ENCODE assay signal across 25 cellular contexts in genomic region chr19:9161427-9161826, GRCh38. TPM values are rescaled to one million over a fixed set of nuclear protein-coding genes. Genes with fewer than 3 reads are reported as not detected.
DNase-seq lines count a peak whose midpoint lies in the region; ATAC-seq and TF ChIP-seq lines count a peak whose summit lies in the region.
"Had no signal": no experiment of that assay in that cellular context is flagged by ENCODE, and none has a peak within 500 bp of the region (broad histone marks: within the 10 kb centered on the region; RNA-seq: fewer than 3 reads in every experiment).

No MANE protein-coding gene starts in this region.

- H4K20me1 ChIP-seq in PC-9 (ENCODE audit: insufficient read depth): no peaks in the 10 kb centered on the region

- CTCF ChIA-PET in activated CD8-positive, alpha-beta T cell treated with anti-CD3 and anti-CD28 coated beads, Interleukin-2, amount 10 ng/mL, durations not matched to agents 7 days and 5 days (lab: Charles Lee): no interaction called here
- CTCF ChIA-PET in activated CD8-positive, alpha-beta T cell treated with anti-CD3 and anti-CD28 coated beads for 36 hours (lab: Charles Lee): no interaction called here
- CTCF ChIA-PET in PC-9 (lab: Charles Lee): no interaction called here

- no peaks in the 10 kb centered on the region for H3K4me1 ChIP-seq in PC-9 (replicated peaks; ENCODE audit: insufficient read depth)
- H3K4me1 ChIP-seq: BE2C had no signal

- no peak overlapping the region for H3K4me2 ChIP-seq in PC-9
- H3K4me2 ChIP-seq: BLaER1 treated with 17β-estradiol and CSF1 and Interleukin-3, amounts not matched to agents 10 nM and 100 nM had no signal

- H3K27me3 Mint-ChIP-seq in activated CD8-positive, alpha-beta T cell treated with anti-CD3 and anti-CD28 coated beads, Interleukin-2, amount 10 ng/mL, durations not matched to agents 7 days and 5 days (ENCODE audit: low read depth): no peaks in the 10 kb centered on the region
- H3K27me3 Mint-ChIP-seq in activated CD8-positive, alpha-beta T cell treated with anti-CD3 and anti-CD28 coated beads for 36 hours: no peaks in the 10 kb centered on the region
- no peaks in the 10 kb centered on the region for H3K27me3 Mint-ChIP-seq in dendritic cell treated with granulocyte-macrophage colony-stimulating factor and Interleukin-4, amounts not matched to agents 40 ng/mL and 50 ng/mL, for 4 days
- no peaks in the 10 kb centered on the region for H3K27me3 Mint-ChIP-seq in progenitor cell of endocrine pancreas
- H3K27me3 Mint-ChIP-seq in activated T-cell treated with anti-CD3 and anti-CD28 coated beads, Interleukin-2, amount 50 U/mL, for 4 hours (ENCODE audit: low read depth): no peaks in the 10 kb centered on the region
- H3K27me3 Mint-ChIP-seq: CD4-positive, alpha-beta T cell had no signal

- H2AFZ ChIP-seq in PC-9: no peak overlapping the region
- H2AFZ ChIP-seq: GM23248 had no signal

- H3K9me3 Mint-ChIP-seq in activated CD8-positive, alpha-beta T cell treated with anti-CD3 and anti-CD28 coated beads, Interleukin-2, amount 10 ng/mL, durations not matched to agents 7 days and 5 days (ENCODE audit: insufficient read depth): peaks cover 29% of the 10 kb centered on the region
- peaks cover 22% of the 10 kb centered on the region for H3K9me3 Mint-ChIP-seq in activated CD8-positive, alpha-beta T cell treated with anti-CD3 and anti-CD28 coated beads for 36 hours
- peaks cover 58% of the 10 kb centered on the region for H3K9me3 Mint-ChIP-seq in dendritic cell treated with granulocyte-macrophage colony-stimulating factor and Interleukin-4, amounts not matched to agents 40 ng/mL and 50 ng/mL, for 4 days
- H3K9me3 Mint-ChIP-seq in progenitor cell of endocrine pancreas (ENCODE audit: low read depth): peaks cover 37% of the 10 kb centered on the region
- peaks cover 13% of the 10 kb centered on the region for H3K9me3 Mint-ChIP-seq in activated T-cell treated with anti-CD3 and anti-CD28 coated beads, Interleukin-2, amount 50 U/mL, for 4 hours

- no peak overlapping the region for H3K4me3 ChIP-seq in PC-9
- H3K4me3 ChIP-seq: GM12878, GM23248 had no signal

- POLR2A ChIA-PET in activated CD8-positive, alpha-beta T cell treated with anti-CD3 and anti-CD28 coated beads, Interleukin-2, amount 10 ng/mL, durations not matched to agents 7 days and 5 days (lab: Charles Lee): no interaction called here
- POLR2A ChIA-PET in activated CD8-positive, alpha-beta T cell treated with anti-CD3 and anti-CD28 coated beads for 36 hours (lab: Charles Lee): no interaction called here
- POLR2A ChIA-PET in PC-9 (lab: Charles Lee; ENCODE audit: unreplicated experiment): no interaction called here

- no peaks in the 10 kb centered on the region for H3K4me1 Mint-ChIP-seq in activated CD8-positive, alpha-beta T cell treated with anti-CD3 and anti-CD28 coated beads, Interleukin-2, amount 10 ng/mL, durations not matched to agents 7 days and 5 days (ENCODE audit: low read depth)
- H3K4me1 Mint-ChIP-seq in activated CD8-positive, alpha-beta T cell treated with anti-CD3 and anti-CD28 coated beads for 36 hours (ENCODE audit: low read depth): no peaks in the 10 kb centered on the region
- H3K4me1 Mint-ChIP-seq in dendritic cell treated with granulocyte-macrophage colony-stimulating factor and Interleukin-4, amounts not matched to agents 40 ng/mL and 50 ng/mL, for 4 days (ENCODE audit: low read depth): peaks cover 35% of the 10 kb centered on the region
- H3K4me1 Mint-ChIP-seq in progenitor cell of endocrine pancreas (ENCODE audit: low read depth): no peaks in the 10 kb centered on the region
- H3K4me1 Mint-ChIP-seq in activated T-cell treated with anti-CD3 and anti-CD28 coated beads, Interleukin-2, amount 50 U/mL, for 4 hours (ENCODE audit: low read depth): no peaks in the 10 kb centered on the region
- H3K4me1 Mint-ChIP-seq: CD14-positive monocyte had no signal

- H3K9me3 ChIP-seq in PC-9 (ENCODE audit: insufficient read depth, low read depth): peaks cover 66% of the 10 kb centered on the region
- H3K9me3 ChIP-seq: BE2C had no signal

- no peaks in the 10 kb centered on the region for H3K27me3 ChIP-seq in PC-9 (ENCODE audit: insufficient read depth, low read depth)
- H3K27me3 ChIP-seq: BE2C; BLaER1 treated with 17β-estradiol and CSF1 and Interleukin-3, amounts not matched to agents 10 nM and 100 nM had no signal

- intact Hi-C loops in activated CD8-positive, alpha-beta T cell treated with anti-CD3 and anti-CD28 coated beads for 36 hours (cut with micrococcal nuclease): no loop called here
- intact Hi-C loops in PC-9 (cut with micrococcal nuclease; ENCODE audit: unreplicated experiment): no loop called here
- intact Hi-C loops in dendritic cell treated with granulocyte-macrophage colony-stimulating factor and Interleukin-4, amounts not matched to agents 40 ng/mL and 50 ng/mL, for 4 days (cut with micrococcal nuclease): no loop called here

- H3K27ac ChIP-seq in PC-9: no peak overlapping the region
- H3K27ac ChIP-seq: 22Rv1; BLaER1 treated with 17β-estradiol and CSF1 and Interleukin-3, amounts not matched to agents 10 nM and 100 nM; GM23248 had no signal

- H3K9me2 ChIP-seq in PC-9 (ENCODE audit: insufficient read depth): no peaks in the 10 kb centered on the region

- ATAC-seq in activated CD8-positive, alpha-beta T cell treated with anti-CD3 and anti-CD28 coated beads, Interleukin-2, amount 10 ng/mL, durations not matched to agents 7 days and 5 days: no peak
- ATAC-seq in activated CD8-positive, alpha-beta T cell treated with anti-CD3 and anti-CD28 coated beads for 36 hours: no peak
- no peak for ATAC-seq in activated T-cell treated with anti-CD3 and anti-CD28 coated beads, Interleukin-2, amount 50 U/mL, for 4 hours
- ATAC-seq in esophagus mucosa: no peak
- ATAC-seq: GM12878 had no signal

- H3K79me2 ChIP-seq in PC-9 (ENCODE audit: low read depth): no peaks in the 10 kb centered on the region

- no peak overlapping the region for H3K4me3 Mint-ChIP-seq in activated CD8-positive, alpha-beta T cell treated with anti-CD3 and anti-CD28 coated beads, Interleukin-2, amount 10 ng/mL, durations not matched to agents 7 days and 5 days
- H3K4me3 Mint-ChIP-seq in activated CD8-positive, alpha-beta T cell treated with anti-CD3 and anti-CD28 coated beads for 36 hours: no peak overlapping the region
- H3K4me3 Mint-ChIP-seq in dendritic cell treated with granulocyte-macrophage colony-stimulating factor and Interleukin-4, amounts not matched to agents 40 ng/mL and 50 ng/mL, for 4 days: no peak overlapping the region
- H3K4me3 Mint-ChIP-seq in progenitor cell of endocrine pancreas (ENCODE audit: low read depth): no peak overlapping the region
- H3K4me3 Mint-ChIP-seq in activated T-cell treated with anti-CD3 and anti-CD28 coated beads, Interleukin-2, amount 50 U/mL, for 4 hours: no peak overlapping the region
- H3K4me3 Mint-ChIP-seq: CD14-positive monocyte; CD4-positive, alpha-beta T cell; CD8-positive, alpha-beta memory T cell had no signal

- BruUV-seq in PC-9 (replicated peaks; lab: Mats Ljungman, UMichigan): TSS peak; percentile 10

- DNase-seq in activated CD8-positive, alpha-beta T cell treated with anti-CD3 and anti-CD28 coated beads, Interleukin-2, amount 10 ng/mL, durations not matched to agents 7 days and 5 days: peak; percentile 6
- DNase-seq in activated CD8-positive, alpha-beta T cell treated with anti-CD3 and anti-CD28 coated beads for 36 hours: no peak
- DNase-seq in PC-9: no peak
- no peak for DNase-seq in progenitor cell of endocrine pancreas (ENCODE audit: low spot score, unreplicated experiment)
- no peak for DNase-seq in activated T-cell treated with anti-CD3 and anti-CD28 coated beads, Interleukin-2, amount 50 U/mL, for 4 hours
- no peak for DNase-seq in globus pallidus (ENCODE audit: low spot score)
- DNase-seq: ACHN; AML-193; BE2C; CD4-positive, alpha-beta T cell; CD8-positive, alpha-beta memory T cell; DMS 273 treated with DMSO at 0.1 percent for 48 hours; DMS79; EL; GDM1; GM23248; H7; HCEC 1CT had no signal

- peaks cover 95% of the 10 kb centered on the region for H3K36me3 Mint-ChIP-seq in activated CD8-positive, alpha-beta T cell treated with anti-CD3 and anti-CD28 coated beads, Interleukin-2, amount 10 ng/mL, durations not matched to agents 7 days and 5 days (ENCODE audit: low read depth)
- H3K36me3 Mint-ChIP-seq in activated CD8-positive, alpha-beta T cell treated with anti-CD3 and anti-CD28 coated beads for 36 hours (ENCODE audit: low read depth): peaks cover 90% of the 10 kb centered on the region
- peaks cover 100% of the 10 kb centered on the region for H3K36me3 Mint-ChIP-seq in dendritic cell treated with granulocyte-macrophage colony-stimulating factor and Interleukin-4, amounts not matched to agents 40 ng/mL and 50 ng/mL, for 4 days (ENCODE audit: low read depth)
- H3K36me3 Mint-ChIP-seq in progenitor cell of endocrine pancreas (ENCODE audit: insufficient read depth): peaks cover 83% of the 10 kb centered on the region
- peaks cover 77% of the 10 kb centered on the region for H3K36me3 Mint-ChIP-seq in activated T-cell treated with anti-CD3 and anti-CD28 coated beads, Interleukin-2, amount 50 U/mL, for 4 hours (ENCODE audit: insufficient read depth)

- peaks cover 70% of the 10 kb centered on the region for H3K36me3 ChIP-seq in PC-9 (ENCODE audit: low read depth)

- no peak overlapping the region for H3K27ac Mint-ChIP-seq in activated CD8-positive, alpha-beta T cell treated with anti-CD3 and anti-CD28 coated beads, Interleukin-2, amount 10 ng/mL, durations not matched to agents 7 days and 5 days
- H3K27ac Mint-ChIP-seq in activated CD8-positive, alpha-beta T cell treated with anti-CD3 and anti-CD28 coated beads for 36 hours: no peak overlapping the region
- H3K27ac Mint-ChIP-seq in dendritic cell treated with granulocyte-macrophage colony-stimulating factor and Interleukin-4, amounts not matched to agents 40 ng/mL and 50 ng/mL, for 4 days: peak overlapping the region; percentile 22
- H3K27ac Mint-ChIP-seq in progenitor cell of endocrine pancreas: peak overlapping the region; percentile 64
- H3K27ac Mint-ChIP-seq: CD4-positive, alpha-beta T cell; CD8-positive, alpha-beta memory T cell had no signal

- H3F3A ChIP-seq in PC-9 (ENCODE audit: insufficient read depth, low read depth): peaks cover 17% of the 10 kb centered on the region; the same call in 1 of the 2 replicates

- TF ChIP-seq CTCF in activated CD8-positive, alpha-beta T cell treated with anti-CD3 and anti-CD28 coated beads for 36 hours (IDR thresholded peaks at IDR 0.05): no peak
- TF ChIP-seq CTCF in PC-9 (conservative IDR thresholded peaks at IDR 0.05) (no peak), progenitor cell of endocrine pancreas (IDR thresholded peaks at IDR 0.05; ENCODE audit: unreplicated experiment) (no peak)

RNA-seq across cellular contexts. Expression of gene OR7D2, which starts 17.4 kb away (rescaled TPM):
- total RNA-seq in activated CD8-positive, alpha-beta T cell treated with anti-CD3 and anti-CD28 coated beads, Interleukin-2, amount 10 ng/mL, durations not matched to agents 7 days and 5 days: not detected
- total RNA-seq in activated CD8-positive, alpha-beta T cell treated with anti-CD3 and anti-CD28 coated beads for 36 hours: under 1 TPM in 1 of 2 experiments, not detected in 1; 0.11 TPM
- total RNA-seq in PC-9 (2021): not detected in 2 replicates
- total RNA-seq in progenitor cell of endocrine pancreas: 1.2 and 1.8 TPM in 2 replicates
- under 1 TPM in 2 of 3 donors, not detected in 1; 0.10 to 0.24 TPM for total RNA-seq in activated T-cell treated with anti-CD3 and anti-CD28 coated beads, Interleukin-2, amount 50 U/mL, for 4 hours
- not detected for total RNA-seq in esophagus mucosa
- total RNA-seq: CD4-positive, alpha-beta T cell; CD8-positive, alpha-beta memory T cell; GM12878; GM23248; H1; H7 had no signal

RNA-seq across cellular contexts. Expression of gene ZNF317, which starts 21.2 kb away (rescaled TPM):
- 10 to 100 TPM; 37.1 to 41.3 TPM for total RNA-seq in activated CD8-positive, alpha-beta T cell treated with anti-CD3 and anti-CD28 coated beads, Interleukin-2, amount 10 ng/mL, durations not matched to agents 7 days and 5 days
- total RNA-seq in activated CD8-positive, alpha-beta T cell treated with anti-CD3 and anti-CD28 coated beads for 36 hours: 10 to 100 TPM; 41.4 to 41.7 TPM
- total RNA-seq in PC-9 (2021) (25.5 and 28.2 TPM in 2 replicates), progenitor cell of endocrine pancreas (38.6 and 46.8 TPM in 2 replicates), esophagus mucosa (15.1 TPM)
- 10 to 100 TPM; 53.6 to 57.4 (median 56.4) TPM for total RNA-seq in activated T-cell treated with anti-CD3 and anti-CD28 coated beads, Interleukin-2, amount 50 U/mL, for 4 hours

RNA-seq across cellular contexts. Expression of gene OR7G3, which starts 34.7 kb away (rescaled TPM):
- not detected for total RNA-seq in activated CD8-positive, alpha-beta T cell treated with anti-CD3 and anti-CD28 coated beads, Interleukin-2, amount 10 ng/mL, durations not matched to agents 7 days and 5 days
- not detected for total RNA-seq in activated CD8-positive, alpha-beta T cell treated with anti-CD3 and anti-CD28 coated beads for 36 hours
- not detected in 2 replicates for total RNA-seq in PC-9 (2021)
- total RNA-seq in progenitor cell of endocrine pancreas: not detected in 2 replicates
- total RNA-seq in activated T-cell treated with anti-CD3 and anti-CD28 coated beads, Interleukin-2, amount 50 U/mL, for 4 hours: not detected
- total RNA-seq in esophagus mucosa: not detected
- total RNA-seq: CD4-positive, alpha-beta T cell; CD8-positive, alpha-beta memory T cell; GM12878; GM23248; H1; H7 had no signal

RNA-seq across cellular contexts. Expression of gene OR7G1, which starts 45.9 kb away (rescaled TPM):
- not detected for total RNA-seq in activated CD8-positive, alpha-beta T cell treated with anti-CD3 and anti-CD28 coated beads, Interleukin-2, amount 10 ng/mL, durations not matched to agents 7 days and 5 days
- total RNA-seq in activated CD8-positive, alpha-beta T cell treated with anti-CD3 and anti-CD28 coated beads for 36 hours: not detected
- not detected in 2 replicates for total RNA-seq in PC-9 (2021)
- not detected in 2 replicates for total RNA-seq in progenitor cell of endocrine pancreas
- not detected for total RNA-seq in activated T-cell treated with anti-CD3 and anti-CD28 coated beads, Interleukin-2, amount 50 U/mL, for 4 hours
- total RNA-seq in esophagus mucosa: not detected
- total RNA-seq: CD4-positive, alpha-beta T cell; CD8-positive, alpha-beta memory T cell; GM12878; GM23248; H1; H7 had no signal

RNA-seq across cellular contexts. Expression of gene OR7G2, which starts 54.2 kb away (rescaled TPM):
- total RNA-seq in activated CD8-positive, alpha-beta T cell treated with anti-CD3 and anti-CD28 coated beads, Interleukin-2, amount 10 ng/mL, durations not matched to agents 7 days and 5 days: not detected
- not detected for total RNA-seq in activated CD8-positive, alpha-beta T cell treated with anti-CD3 and anti-CD28 coated beads for 36 hours
- total RNA-seq in PC-9 (2021) (not detected in 2 replicates), progenitor cell of endocrine pancreas (not detected in 2 replicates), esophagus mucosa (not detected)
- not detected for total RNA-seq in activated T-cell treated with anti-CD3 and anti-CD28 coated beads, Interleukin-2, amount 50 U/mL, for 4 hours
- total RNA-seq: CD4-positive, alpha-beta T cell; CD8-positive, alpha-beta memory T cell; GM12878; GM23248; H1; H7 had no signal

Comparison
In these comparisons a context has a peak if more than half of its experiments do, and no peak if none do; other contexts are left out.
1. H3K27ac Mint-ChIP-seq: peak in dendritic cell treated with granulocyte-macrophage colony-stimulating factor and Interleukin-4, amounts not matched to agents 40 ng/mL and 50 ng/mL, for 4 days (single experiment) and progenitor cell of endocrine pancreas (single experiment); none in activated CD8-positive, alpha-beta T cell treated with anti-CD3 and anti-CD28 coated beads, Interleukin-2, amount 10 ng/mL, durations not matched to agents 7 days and 5 days (single experiment) and activated CD8-positive, alpha-beta T cell treated with anti-CD3 and anti-CD28 coated beads for 36 hours (single experiment).